1 cellular context compared by ENCODE assay signal in genomic region chr13:82655518-82655855, GRCh38.
TF ChIP-seq lines count a peak whose summit lies in the region.

No MANE protein-coding gene starts in this region.

TF ChIP-seq in WTC11, 78 proteins besides CTCF, POLR2A, EP300 and RAD21 (continued from another document):
- TF ChIP-seq, protein P1, sequence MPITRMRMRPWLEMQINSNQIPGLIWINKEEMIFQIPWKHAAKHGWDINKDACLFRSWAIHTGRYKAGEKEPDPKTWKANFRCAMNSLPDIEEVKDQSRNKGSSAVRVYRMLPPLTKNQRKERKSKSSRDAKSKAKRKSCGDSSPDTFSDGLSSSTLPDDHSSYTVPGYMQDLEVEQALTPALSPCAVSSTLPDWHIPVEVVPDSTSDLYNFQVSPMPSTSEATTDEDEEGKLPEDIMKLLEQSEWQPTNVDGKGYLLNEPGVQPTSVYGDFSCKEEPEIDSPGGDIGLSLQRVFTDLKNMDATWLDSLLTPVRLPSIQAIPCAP (CRISPR knock-in tag; IDR thresholded peaks at IDR 0.05): no peak
- TF ChIP-seq ZNF232 (CRISPR knock-in tag; IDR thresholded peaks at IDR 0.05) (no peak), E2F1 (CRISPR knock-in tag; IDR thresholded peaks at IDR 0.05) (no peak), ELF4 (CRISPR knock-in tag; IDR thresholded peaks at IDR 0.05; ENCODE audit: low read depth) (no peak)
- TF ChIP-seq, protein P2, sequence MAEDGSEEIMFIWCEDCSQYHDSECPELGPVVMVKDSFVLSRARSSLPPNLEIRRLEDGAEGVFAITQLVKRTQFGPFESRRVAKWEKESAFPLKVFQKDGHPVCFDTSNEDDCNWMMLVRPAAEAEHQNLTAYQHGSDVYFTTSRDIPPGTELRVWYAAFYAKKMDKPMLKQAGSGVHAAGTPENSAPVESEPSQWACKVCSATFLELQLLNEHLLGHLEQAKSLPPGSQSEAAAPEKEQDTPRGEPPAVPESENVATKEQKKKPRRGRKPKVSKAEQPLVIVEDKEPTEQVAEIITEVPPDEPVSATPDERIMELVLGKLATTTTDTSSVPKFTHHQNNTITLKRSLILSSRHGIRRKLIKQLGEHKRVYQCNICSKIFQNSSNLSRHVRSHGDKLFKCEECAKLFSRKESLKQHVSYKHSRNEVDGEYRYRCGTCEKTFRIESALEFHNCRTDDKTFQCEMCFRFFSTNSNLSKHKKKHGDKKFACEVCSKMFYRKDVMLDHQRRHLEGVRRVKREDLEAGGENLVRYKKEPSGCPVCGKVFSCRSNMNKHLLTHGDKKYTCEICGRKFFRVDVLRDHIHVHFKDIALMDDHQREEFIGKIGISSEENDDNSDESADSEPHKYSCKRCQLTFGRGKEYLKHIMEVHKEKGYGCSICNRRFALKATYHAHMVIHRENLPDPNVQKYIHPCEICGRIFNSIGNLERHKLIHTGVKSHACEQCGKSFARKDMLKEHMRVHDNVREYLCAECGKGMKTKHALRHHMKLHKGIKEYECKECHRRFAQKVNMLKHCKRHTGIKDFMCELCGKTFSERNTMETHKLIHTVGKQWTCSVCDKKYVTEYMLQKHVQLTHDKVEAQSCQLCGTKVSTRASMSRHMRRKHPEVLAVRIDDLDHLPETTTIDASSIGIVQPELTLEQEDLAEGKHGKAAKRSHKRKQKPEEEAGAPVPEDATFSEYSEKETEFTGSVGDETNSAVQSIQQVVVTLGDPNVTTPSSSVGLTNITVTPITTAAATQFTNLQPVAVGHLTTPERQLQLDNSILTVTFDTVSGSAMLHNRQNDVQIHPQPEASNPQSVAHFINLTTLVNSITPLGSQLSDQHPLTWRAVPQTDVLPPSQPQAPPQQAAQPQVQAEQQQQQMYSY (CRISPR knock-in tag; IDR thresholded peaks at IDR 0.05): no peak
